Comparison of ENCODE assay signal across 1 cellular context in the genomic region with DNA sequence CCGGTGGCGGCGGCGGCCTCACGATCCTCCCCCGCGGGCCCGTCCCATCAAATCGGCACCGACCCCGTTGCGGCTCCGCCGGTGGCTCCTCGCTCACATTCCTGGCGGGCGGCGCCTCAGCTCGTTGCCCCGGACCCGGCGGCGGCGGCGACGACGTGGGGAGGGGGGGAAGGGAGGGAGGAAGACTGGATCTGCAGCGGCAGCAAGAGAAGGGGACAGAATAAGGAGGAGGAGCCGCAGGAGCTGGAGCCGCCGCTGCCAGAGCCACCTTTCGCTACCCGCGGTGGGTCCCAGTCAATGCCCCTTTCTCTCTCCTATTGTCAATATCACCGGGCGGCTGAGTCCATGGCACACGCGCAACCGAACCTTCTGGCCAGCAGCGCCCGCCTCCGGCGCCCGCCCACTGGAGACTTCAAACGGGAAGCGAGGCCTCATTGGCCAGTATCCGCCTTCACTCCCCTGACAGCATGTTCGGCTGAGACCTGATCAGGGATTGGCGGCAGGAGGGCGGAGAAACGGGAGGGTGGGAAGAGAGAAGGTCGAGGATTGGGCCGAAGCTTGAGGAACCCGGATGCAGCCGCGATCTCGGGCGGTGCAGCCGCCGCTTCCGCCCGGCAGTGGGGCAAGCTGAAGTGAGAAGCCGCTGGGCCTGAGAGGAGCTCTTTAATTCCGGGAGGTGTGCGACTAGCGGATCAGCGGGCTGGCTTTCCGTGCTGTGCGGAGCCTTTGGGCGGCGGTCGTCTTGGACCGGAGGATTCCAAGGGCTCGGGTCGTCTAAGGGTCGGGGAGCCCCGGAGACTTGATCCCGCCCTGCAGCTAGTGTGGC.
A peak's percentile ranks its signal among the peaks of the same experiment; 100 is the strongest.
TF ChIP-seq lines count a peak whose summit lies in the region.

PPP2R5E (minus strand) TSS at position 378 of the 826 bp plus-strand sequence. CDS start 3,692 bp downstream, outside the sequence.

TF ChIP-seq in K562, 482 proteins besides CTCF, POLR2A, EP300 and RAD21 (continued from another document and continues in another):
- no peak for TF ChIP-seq CHD7 (IDR thresholded peaks at IDR 0.05; ENCODE audit: low read depth, low read length)
- TF ChIP-seq ZFP91 (CRISPR knock-in tag; IDR thresholded peaks at IDR 0.05): no peak
- TF ChIP-seq MEF2D (tag; conservative IDR thresholded peaks at IDR 0.05; ENCODE audit: low read depth): no peak
- peak; percentile 60 for TF ChIP-seq HNRNPK (IDR thresholded peaks at IDR 0.05; ENCODE audit: low read depth, low read length, poor library complexity, severe bottlenecking)
- no peak for TF ChIP-seq ZNF408 (CRISPR knock-in tag; IDR thresholded peaks at IDR 0.05; ENCODE audit: low read depth)
- no peak for TF ChIP-seq RHOXF2B (CRISPR knock-in tag; conservative IDR thresholded peaks at IDR 0.05)
- no peak for TF ChIP-seq KDM1A (IDR thresholded peaks at IDR 0.05)
- TF ChIP-seq ZNF436 (CRISPR knock-in tag; IDR thresholded peaks at IDR 0.05): no peak
- no peak for TF ChIP-seq BRD4 (IDR thresholded peaks at IDR 0.05)
- TF ChIP-seq HOMEZ (CRISPR knock-in tag; IDR thresholded peaks at IDR 0.05): no peak
- no peak for TF ChIP-seq FOXP1 (CRISPR knock-in tag; IDR thresholded peaks at IDR 0.05)
- TF ChIP-seq HCFC1 (IDR thresholded peaks at IDR 0.05; ENCODE audit: low read depth, low read length): peak; percentile 61
- TF ChIP-seq SMC3 (conservative IDR thresholded peaks at IDR 0.05; ENCODE audit: insufficient read depth, low read depth, low read length): no peak
- no peak for TF ChIP-seq MCM7 (IDR thresholded peaks at IDR 0.05)
- TF ChIP-seq, protein P1, sequence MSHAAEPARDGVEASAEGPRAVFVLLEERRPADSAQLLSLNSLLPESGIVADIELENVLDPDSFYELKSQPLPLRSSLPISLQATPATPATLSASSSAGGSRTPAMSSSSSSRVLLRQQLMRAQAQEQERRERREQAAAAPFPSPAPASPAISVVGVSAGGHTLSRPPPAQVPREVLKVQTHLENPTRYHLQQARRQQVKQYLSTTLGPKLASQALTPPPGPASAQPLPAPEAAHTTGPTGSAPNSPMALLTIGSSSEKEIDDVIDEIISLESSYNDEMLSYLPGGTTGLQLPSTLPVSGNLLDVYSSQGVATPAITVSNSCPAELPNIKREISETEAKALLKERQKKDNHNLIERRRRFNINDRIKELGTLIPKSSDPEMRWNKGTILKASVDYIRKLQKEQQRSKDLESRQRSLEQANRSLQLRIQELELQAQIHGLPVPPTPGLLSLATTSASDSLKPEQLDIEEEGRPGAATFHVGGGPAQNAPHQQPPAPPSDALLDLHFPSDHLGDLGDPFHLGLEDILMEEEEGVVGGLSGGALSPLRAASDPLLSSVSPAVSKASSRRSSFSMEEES (CRISPR knock-in tag; IDR thresholded peaks at IDR 0.05): no peak
- TF ChIP-seq XRCC4 (IDR thresholded peaks at IDR 0.05; ENCODE audit: extremely low read depth, insufficient read depth, insufficient read length): no peak
- no peak for TF ChIP-seq CHCHD3 (CRISPR knock-in tag; IDR thresholded peaks at IDR 0.05)
- peak; percentile 71 for TF ChIP-seq ZNF740 (CRISPR knock-in tag; IDR thresholded peaks at IDR 0.05)
- TF ChIP-seq ZNF740 (tag; IDR thresholded peaks at IDR 0.05): 0 out of 4 replicates have a peak, but pooled peaks of 1 of the 2 experiments have one; percentile 8
- no peak for TF ChIP-seq HNRNPL (IDR thresholded peaks at IDR 0.05; ENCODE audit: low read depth, low read length)
- no peak for TF ChIP-seq RNF2 (IDR thresholded peaks at IDR 0.05)
- TF ChIP-seq PHB2 (IDR thresholded peaks at IDR 0.05; ENCODE audit: low read depth): no peak
- no peak for TF ChIP-seq KDM2B (CRISPR knock-in tag; IDR thresholded peaks at IDR 0.05)
- 0 out of 2 replicates have a peak, but pooled peaks have one; percentile 37 for TF ChIP-seq SP1 (CRISPR knock-in tag; IDR thresholded peaks at IDR 0.05)
- TF ChIP-seq SRSF1 (IDR thresholded peaks at IDR 0.05; ENCODE audit: low read depth, low read length): no peak
- TF ChIP-seq ARHGAP35 (IDR thresholded peaks at IDR 0.05; ENCODE audit: partially characterized antibody): no peak
